6 cellular contexts compared by ENCODE assay signal in genomic region chr19:48964205-48965032, GRCh38. TPM values are rescaled to one million over a fixed set of nuclear protein-coding genes. Genes with fewer than 3 reads are reported as not detected.
DNase-seq lines count a peak whose midpoint lies in the region; ATAC-seq, FAIRE-seq and TF ChIP-seq lines count a peak whose summit lies in the region.

No MANE protein-coding gene starts in this region.

- TF ChIP-seq CTCF in GM12865 (IDR thresholded peaks at IDR 0.05; ENCODE audit: insufficient read depth, low read depth, low read length, missing control alignments) = no peak
- no peak for TF ChIP-seq CTCF in WI38 (IDR thresholded peaks at IDR 0.05; ENCODE audit: low read depth, low read length)
- no peak for TF ChIP-seq CTCF in HepG2 (CRISPR knock-in tag; IDR thresholded peaks at IDR 0.05)

- peaks cover 33% of the 10 kb centered on the region for H4K20me1 ChIP-seq in HepG2 (ENCODE audit: insufficient read depth, low read length)

- in situ Hi-C loops in HepG2 (cut with HindIII; ENCODE audit: extremely low pct_ligation_motif_present, low pct_unique_long_range_greater_than_20kb) = loop anchor here (5.0 kb wide), 1 partner anchor 92 kb away; the partner anchor contains the start of gene PPP1R15A

- no peaks in the 10 kb centered on the region for H3K9me3 ChIP-seq in HepG2 (ENCODE audit: low read length)

- peak overlapping the region; percentile 97 for H3K4me2 ChIP-seq in HepG2 (ENCODE audit: low read depth, low read length)

- TF ChIP-seq POLR2A in HepG2 (IDR thresholded peaks at IDR 0.05; ENCODE audit: insufficient read depth in 1 of 2, low read depth in 2 of 2, low read length in 2 of 2) = no peak; a peak in 1 of 4 replicates

- H3K9ac ChIP-seq in HepG2 (ENCODE audit: insufficient read depth, low read depth, low read length) = peak overlapping the region; percentile 98

- no peaks in the 10 kb centered on the region; a peak in 1 of 5 replicates for H3K27me3 ChIP-seq in HepG2 (ENCODE audit: control insufficient read depth in 1 of 2, insufficient read depth in 2 of 2, low read length in 2 of 2)

- no peak for TF ChIP-seq RAD21 in HepG2 (CRISPR knock-in tag; IDR thresholded peaks at IDR 0.05)

- TF ChIP-seq EP300 in HepG2 (IDR thresholded peaks at IDR 0.05; ENCODE audit: low read depth in 2 of 2, low read length in 2 of 2) (no peak; a peak in 1 of 4 replicates), HepG2 (CRISPR knock-in tag; IDR thresholded peaks at IDR 0.05; ENCODE audit: borderline replicate concordance) (no peak)

- peak overlapping the region; percentile 100 for H3K27ac ChIP-seq in HepG2 (ENCODE audit: extremely low read length, insufficient read depth, low read length)

- WGBS in HepG2 (ENCODE audit: low lambda C conversion rate) = 0% methylated on average over 4 of the region's 19 CpGs

- no peak for FAIRE-seq in HepG2 (lab: Jason Lieb, UNC)
- no peak for FAIRE-seq in GM19239 (lab: Jason Lieb, UNC)

- CTCF ChIA-PET in HepG2 (lab: Yijun Ruan, JAX; ENCODE audit: low intra/inter-chr PET ratio, low total read pairs) = no interaction called here

- intact Hi-C loops in HepG2 (cut with micrococcal nuclease; ENCODE audit: unreplicated experiment) = loop anchor here (10.0 kb wide), 2 partner anchors 90 to 180 kb away; partner anchors contain the start of gene PPP1R15A

- ATAC-seq in HepG2 = no peak
- ATAC-seq in HG03039 (IDR thresholded peaks at IDR 0.05; ENCODE audit: unreplicated experiment) = no peak

- POLR2A ChIA-PET in HepG2 (lab: Yijun Ruan, JAX) = interaction anchor here (1.0 to 5.6 kb wide), 17 partner anchors 12 to 489 kb away, joined by 3 to 153 read pairs (median 6); partner anchors contain the start of genes ALDH16A1, BAX, DHDH and GYS1

- H3K4me3 ChIP-seq in GM12865 (ENCODE audit: low read depth, low read length) (peak overlapping the region; percentile 70), WI38 (ENCODE audit: low read depth, low read length) (0 out of 2 replicates have a peak overlapping the region, but pooled peaks have one; percentile 2), HepG2 (replicated peaks in 1 of 3; ENCODE audit: insufficient read depth in 1 of 3, low read depth in 2 of 3, low read length in 3 of 3) (peak overlapping the region; percentile 63 to 80 (median 80))

- H3K36me3 ChIP-seq in HepG2 (replicated peaks in 1 of 2; ENCODE audit: control insufficient read depth in 1 of 2, insufficient read depth in 2 of 2, low read length in 2 of 2) = peaks cover 3 to 18% of the 10 kb centered on the region in 2 experiments

- TSS peak; percentile 71 for BruUV-seq in HepG2 (replicated peaks; lab: Mats Ljungman, UMichigan)

- H3K79me2 ChIP-seq in HepG2 (ENCODE audit: insufficient read depth, low read length) = peaks cover 25% of the 10 kb centered on the region

- H3K4me1 ChIP-seq in HepG2 (ENCODE audit: insufficient read depth, low read length) = peaks cover 57% of the 10 kb centered on the region

- DNase-seq in GM12865 (ENCODE audit: low read depth) (no peak), HepG2 (ENCODE audit: low spot score) (peak; percentile 34), GM19239 (ENCODE audit: insufficient read length, low spot score) (no peak), GDM1 (lab: John Stamatoyannopoulos, UW) (no peak)

- no peak overlapping the region for H2AFZ ChIP-seq in HepG2 (ENCODE audit: low read length)

RNA-seq across cellular contexts. Expression of gene FTL, which starts 0.7 kb away (rescaled TPM):
- 3,909 and 8,800 TPM in 2 replicates for total RNA-seq in HepG2 (2016; rRNA removed; fragmentation: Illumina TruSeq; extraction: Trizol)
- 89,971 and 90,879 TPM in 2 replicates for total RNA-seq in HepG2 (2016; cell fraction: cytosol; rRNA removed; fragmentation: Illumina TruSeq; extraction: Trizol; ENCODE audit: low read depth)
- total RNA-seq in HepG2 (2016; cell fraction: insoluble cytoplasmic fraction; rRNA removed; fragmentation: Illumina TruSeq; extraction: Trizol) = 3,851 and 8,859 TPM in 2 replicates
- total RNA-seq in HepG2 (2016; cell fraction: membrane; rRNA removed; fragmentation: Illumina TruSeq; extraction: Trizol) = 51,578 and 56,338 TPM in 2 replicates
- 2,617 and 3,067 TPM in 2 replicates for total RNA-seq in HepG2 (2016; cell fraction: nucleus; rRNA removed; fragmentation: Illumina TruSeq; extraction: Trizol)
- polyA plus RNA-seq in HepG2 (2011; rRNA removed) = 2,513 and 2,721 TPM in 2 replicates
- 2,416 and 4,778 TPM in 2 replicates for polyA plus RNA-seq in HepG2 (2011; cell fraction: cytosol; rRNA removed)
- polyA plus RNA-seq in HepG2 (2011; cell fraction: nucleus; rRNA removed) = 1,286 and 1,341 TPM in 2 replicates
- polyA plus RNA-seq in HepG2 (2012) = 3,171 and 4,080 TPM in 2 replicates
- 183,517 and 194,436 TPM in 2 replicates for polyA plus RNA-seq in HepG2 (2016; cell fraction: cytosol; fragmentation: Illumina TruSeq; extraction: Trizol; ENCODE audit: low read depth)
- 7,307 and 7,404 TPM in 2 replicates for polyA plus RNA-seq in HepG2 (2016; cell fraction: insoluble cytoplasmic fraction; fragmentation: Illumina TruSeq; extraction: Trizol; ENCODE audit: low read depth)
- polyA plus RNA-seq in HepG2 (2016; cell fraction: membrane; fragmentation: Illumina TruSeq; extraction: Trizol; ENCODE audit: low read depth) = 88,210 and 91,472 TPM in 2 replicates
- polyA plus RNA-seq in HepG2 (2016; cell fraction: nucleus; fragmentation: Illumina TruSeq; extraction: Trizol; ENCODE audit: insufficient read depth, low read depth) = 7,073 and 8,244 TPM in 2 replicates
- 1,399 and 2,171 TPM in 2 replicates for polyA minus RNA-seq in HepG2 (2011; rRNA and poly(A)+ RNA removed; ENCODE audit: low replicate concordance)
- 634 and 932 TPM in 2 replicates for polyA minus RNA-seq in HepG2 (2011; cell fraction: cytosol; rRNA and poly(A)+ RNA removed)
- 209 and 221 TPM in 2 replicates for polyA minus RNA-seq in HepG2 (2011; cell fraction: nucleus; rRNA and poly(A)+ RNA removed)

RNA-seq across cellular contexts. Expression of gene BAX, which starts 9.7 kb away (rescaled TPM):
- 167 and 176 TPM in 2 replicates for total RNA-seq in HepG2 (2016; rRNA removed; fragmentation: Illumina TruSeq; extraction: Trizol)
- total RNA-seq in HepG2 (2016; cell fraction: cytosol; rRNA removed; fragmentation: Illumina TruSeq; extraction: Trizol; ENCODE audit: low read depth) = 230 and 246 TPM in 2 replicates
- total RNA-seq in HepG2 (2016; cell fraction: insoluble cytoplasmic fraction; rRNA removed; fragmentation: Illumina TruSeq; extraction: Trizol) = 165 and 193 TPM in 2 replicates
- 237 and 254 TPM in 2 replicates for total RNA-seq in HepG2 (2016; cell fraction: membrane; rRNA removed; fragmentation: Illumina TruSeq; extraction: Trizol)
- 96.5 and 102 TPM in 2 replicates for total RNA-seq in HepG2 (2016; cell fraction: nucleus; rRNA removed; fragmentation: Illumina TruSeq; extraction: Trizol)
- 139 and 164 TPM in 2 replicates for polyA plus RNA-seq in HepG2 (2011; rRNA removed)
- 118 and 159 TPM in 2 replicates for polyA plus RNA-seq in HepG2 (2011; cell fraction: cytosol; rRNA removed)
- 330 and 345 TPM in 2 replicates for polyA plus RNA-seq in HepG2 (2011; cell fraction: nucleus; rRNA removed)
- polyA plus RNA-seq in HepG2 (2012) = 158 and 165 TPM in 2 replicates
- 324 and 380 TPM in 2 replicates for polyA plus RNA-seq in HepG2 (2016; cell fraction: cytosol; fragmentation: Illumina TruSeq; extraction: Trizol; ENCODE audit: low read depth)
- polyA plus RNA-seq in HepG2 (2016; cell fraction: insoluble cytoplasmic fraction; fragmentation: Illumina TruSeq; extraction: Trizol; ENCODE audit: low read depth) = 326 and 339 TPM in 2 replicates
- polyA plus RNA-seq in HepG2 (2016; cell fraction: membrane; fragmentation: Illumina TruSeq; extraction: Trizol; ENCODE audit: low read depth) = 331 and 356 TPM in 2 replicates
- 298 and 326 TPM in 2 replicates for polyA plus RNA-seq in HepG2 (2016; cell fraction: nucleus; fragmentation: Illumina TruSeq; extraction: Trizol; ENCODE audit: insufficient read depth, low read depth)
- polyA minus RNA-seq in HepG2 (2011; rRNA and poly(A)+ RNA removed; ENCODE audit: low replicate concordance) = 81.2 and 143 TPM in 2 replicates
- polyA minus RNA-seq in HepG2 (2011; cell fraction: cytosol; rRNA and poly(A)+ RNA removed) = 66.1 and 82.4 TPM in 2 replicates
- polyA minus RNA-seq in HepG2 (2011; cell fraction: nucleus; rRNA and poly(A)+ RNA removed) = 85.3 and 90.1 TPM in 2 replicates

RNA-seq across cellular contexts. Expression of gene GYS1, which starts 28.7 kb away (rescaled TPM):
- total RNA-seq in HepG2 (2016; rRNA removed; fragmentation: Illumina TruSeq; extraction: Trizol) = 16.4 and 18.4 TPM in 2 replicates
- 5.2 and 5.3 TPM in 2 replicates for total RNA-seq in HepG2 (2016; cell fraction: cytosol; rRNA removed; fragmentation: Illumina TruSeq; extraction: Trizol; ENCODE audit: low read depth)
- total RNA-seq in HepG2 (2016; cell fraction: insoluble cytoplasmic fraction; rRNA removed; fragmentation: Illumina TruSeq; extraction: Trizol) = 13.3 and 20.4 TPM in 2 replicates
- total RNA-seq in HepG2 (2016; cell fraction: membrane; rRNA removed; fragmentation: Illumina TruSeq; extraction: Trizol) = 4.9 and 5.1 TPM in 2 replicates
- total RNA-seq in HepG2 (2016; cell fraction: nucleus; rRNA removed; fragmentation: Illumina TruSeq; extraction: Trizol) = 17.7 and 22.5 TPM in 2 replicates
- polyA plus RNA-seq in HepG2 (2011; rRNA removed) = 34.3 and 42.1 TPM in 2 replicates
- polyA plus RNA-seq in HepG2 (2011; cell fraction: cytosol; rRNA removed) = 15.4 and 24.0 TPM in 2 replicates
- 43.8 and 62.9 TPM in 2 replicates for polyA plus RNA-seq in HepG2 (2011; cell fraction: nucleus; rRNA removed)
- 10.2 and 20.0 TPM in 2 replicates for polyA plus RNA-seq in HepG2 (2012)
- polyA plus RNA-seq in HepG2 (2016; cell fraction: cytosol; fragmentation: Illumina TruSeq; extraction: Trizol; ENCODE audit: low read depth) = 1.1 and 1.4 TPM in 2 replicates
- 10.8 and 15.0 TPM in 2 replicates for polyA plus RNA-seq in HepG2 (2016; cell fraction: insoluble cytoplasmic fraction; fragmentation: Illumina TruSeq; extraction: Trizol; ENCODE audit: low read depth)
- polyA plus RNA-seq in HepG2 (2016; cell fraction: membrane; fragmentation: Illumina TruSeq; extraction: Trizol; ENCODE audit: low read depth) = 2.9 and 3.5 TPM in 2 replicates
- polyA plus RNA-seq in HepG2 (2016; cell fraction: nucleus; fragmentation: Illumina TruSeq; extraction: Trizol; ENCODE audit: insufficient read depth, low read depth) = 28.6 and 30.1 TPM in 2 replicates
- polyA minus RNA-seq in HepG2 (2011; rRNA and poly(A)+ RNA removed; ENCODE audit: low replicate concordance) = 85.1 and 134 TPM in 2 replicates
- polyA minus RNA-seq in HepG2 (2011; cell fraction: cytosol; rRNA and poly(A)+ RNA removed) = 22.2 and 28.2 TPM in 2 replicates
- polyA minus RNA-seq in HepG2 (2011; cell fraction: nucleus; rRNA and poly(A)+ RNA removed) = 26.5 and 44.0 TPM in 2 replicates

RNA-seq across cellular contexts. Expression of gene RUVBL2, which starts 29.3 kb away (rescaled TPM):
- 108 and 122 TPM in 2 replicates for total RNA-seq in HepG2 (2016; rRNA removed; fragmentation: Illumina TruSeq; extraction: Trizol)
- total RNA-seq in HepG2 (2016; cell fraction: cytosol; rRNA removed; fragmentation: Illumina TruSeq; extraction: Trizol; ENCODE audit: low read depth) = 42.8 and 44.4 TPM in 2 replicates
- total RNA-seq in HepG2 (2016; cell fraction: insoluble cytoplasmic fraction; rRNA removed; fragmentation: Illumina TruSeq; extraction: Trizol) = 98.2 and 127 TPM in 2 replicates
- total RNA-seq in HepG2 (2016; cell fraction: membrane; rRNA removed; fragmentation: Illumina TruSeq; extraction: Trizol) = 53.1 and 56.0 TPM in 2 replicates
- 57.1 and 62.8 TPM in 2 replicates for total RNA-seq in HepG2 (2016; cell fraction: nucleus; rRNA removed; fragmentation: Illumina TruSeq; extraction: Trizol)
- 109 and 120 TPM in 2 replicates for polyA plus RNA-seq in HepG2 (2011; rRNA removed)
- 120 and 188 TPM in 2 replicates for polyA plus RNA-seq in HepG2 (2011; cell fraction: cytosol; rRNA removed)
- polyA plus RNA-seq in HepG2 (2011; cell fraction: nucleus; rRNA removed) = 169 and 241 TPM in 2 replicates
- polyA plus RNA-seq in HepG2 (2012) = 71.6 and 76.0 TPM in 2 replicates
- polyA plus RNA-seq in HepG2 (2016; cell fraction: cytosol; fragmentation: Illumina TruSeq; extraction: Trizol; ENCODE audit: low read depth) = 38.1 and 42.9 TPM in 2 replicates
- polyA plus RNA-seq in HepG2 (2016; cell fraction: insoluble cytoplasmic fraction; fragmentation: Illumina TruSeq; extraction: Trizol; ENCODE audit: low read depth) = 87.8 and 103 TPM in 2 replicates
- 44.0 and 49.8 TPM in 2 replicates for polyA plus RNA-seq in HepG2 (2016; cell fraction: membrane; fragmentation: Illumina TruSeq; extraction: Trizol; ENCODE audit: low read depth)
- 101 and 102 TPM in 2 replicates for polyA plus RNA-seq in HepG2 (2016; cell fraction: nucleus; fragmentation: Illumina TruSeq; extraction: Trizol; ENCODE audit: insufficient read depth, low read depth)
- 203 and 355 TPM in 2 replicates for polyA minus RNA-seq in HepG2 (2011; rRNA and poly(A)+ RNA removed; ENCODE audit: low replicate concordance)
- polyA minus RNA-seq in HepG2 (2011; cell fraction: cytosol; rRNA and poly(A)+ RNA removed) = 65.7 and 86.3 TPM in 2 replicates
- polyA minus RNA-seq in HepG2 (2011; cell fraction: nucleus; rRNA and poly(A)+ RNA removed) = 47.3 and 59.2 TPM in 2 replicates

RNA-seq across cellular contexts. Expression of gene DHDH, which starts 30.9 kb away (rescaled TPM):
- total RNA-seq in HepG2 (2016; rRNA removed; fragmentation: Illumina TruSeq; extraction: Trizol) = 0.13 and 0.29 TPM in 2 replicates
- not detected in 2 replicates for total RNA-seq in HepG2 (2016; cell fraction: cytosol; rRNA removed; fragmentation: Illumina TruSeq; extraction: Trizol; ENCODE audit: low read depth)
- total RNA-seq in HepG2 (2016; cell fraction: insoluble cytoplasmic fraction; rRNA removed; fragmentation: Illumina TruSeq; extraction: Trizol) = 0.30 TPM in 1 of 2 replicates, not detected in the other
- total RNA-seq in HepG2 (2016; cell fraction: membrane; rRNA removed; fragmentation: Illumina TruSeq; extraction: Trizol) = not detected in 2 replicates
- total RNA-seq in HepG2 (2016; cell fraction: nucleus; rRNA removed; fragmentation: Illumina TruSeq; extraction: Trizol) = not detected in 2 replicates
- 0.91 and 1.9 TPM in 2 replicates for polyA plus RNA-seq in HepG2 (2011; rRNA removed)
- 1.8 and 2.5 TPM in 2 replicates for polyA plus RNA-seq in HepG2 (2011; cell fraction: cytosol; rRNA removed)
- polyA plus RNA-seq in HepG2 (2011; cell fraction: nucleus; rRNA removed) = 1.9 and 2.8 TPM in 2 replicates
- polyA plus RNA-seq in HepG2 (2012) = 1.0 and 3.6 TPM in 2 replicates
- polyA plus RNA-seq in HepG2 (2016; cell fraction: cytosol; fragmentation: Illumina TruSeq; extraction: Trizol; ENCODE audit: low read depth) = not detected in 2 replicates
- polyA plus RNA-seq in HepG2 (2016; cell fraction: insoluble cytoplasmic fraction; fragmentation: Illumina TruSeq; extraction: Trizol; ENCODE audit: low read depth) = not detected in 2 replicates
- polyA plus RNA-seq in HepG2 (2016; cell fraction: membrane; fragmentation: Illumina TruSeq; extraction: Trizol; ENCODE audit: low read depth) = not detected in 2 replicates
- polyA plus RNA-seq in HepG2 (2016; cell fraction: nucleus; fragmentation: Illumina TruSeq; extraction: Trizol; ENCODE audit: insufficient read depth, low read depth) = not detected in 2 replicates
- polyA minus RNA-seq in HepG2 (2011; rRNA and poly(A)+ RNA removed; ENCODE audit: low replicate concordance) = 0.37 and 0.50 TPM in 2 replicates
- not detected in 2 replicates for polyA minus RNA-seq in HepG2 (2011; cell fraction: cytosol; rRNA and poly(A)+ RNA removed)
- polyA minus RNA-seq in HepG2 (2011; cell fraction: nucleus; rRNA and poly(A)+ RNA removed) = 0.77 TPM in 1 of 2 replicates, not detected in the other

Comparison
In these comparisons a context has a peak if more than half of its experiments do, and no peak if none do; other contexts are left out.
1. H3K4me3 ChIP-seq: peak in every context shown above with its lines; median percentile 80 in HepG2; 70 in GM12865; 2 in WI38.